Comparison of ENCODE assay signal across 29 cellular contexts in genomic region chr13:71808708-71809107, GRCh38.
"Had no signal": no experiment of that assay in that cellular context is flagged by ENCODE, and none has a peak within 500 bp of the region (broad histone marks: within the 10 kb centered on the region; RNA-seq: fewer than 3 reads in every experiment).

No MANE protein-coding gene starts in this region.

- H3K36me3 ChIP-seq: ascending aorta, brain microvascular endothelial cell, breast epithelium had no signal

- FAIRE-seq: colon, TTC549 had no signal

- DNase-seq: activated B cell treated with CpG ODN at 0.5 μM for 24 hours; activated CD4-positive, alpha-beta memory T cell treated with anti-CD3 and anti-CD28 coated beads for 36 hours; activated CD4-positive, alpha-beta T cell treated with anti-CD3 and anti-CD28 coated beads for 4 hours; activated CD4-positive, alpha-beta T cell treated with anti-CD3 and anti-CD28 coated beads, Interleukin-2, amount 10 ng/mL, durations not matched to agents 24 days and 14 days; activated CD4-positive, alpha-beta T cell treated with anti-CD3 and anti-CD28 coated beads, Interleukin-2, amount 50 U/mL, for 1 hour; activated CD4-positive, alpha-beta T cell treated with anti-CD3 and anti-CD28 coated beads, Interleukin-2, amount 50 U/mL, for 4 hours; activated CD4-positive, CD25-positive, alpha-beta regulatory T cell treated with anti-CD3 and anti-CD28 coated beads, Interleukin-2, amount 50 U/mL, for 72 hours; activated CD8-positive, alpha-beta memory T cell treated with anti-CD3 and anti-CD28 coated beads, Interleukin-2, amount 50 U/mL, for 48 hours; activated CD8-positive, alpha-beta T cell treated with anti-CD3 and anti-CD28 coated beads for 36 hours; activated effector memory CD4-positive, alpha-beta T cell treated with Interleukin-2 at 50 U/mL for 16 hours; activated gamma-delta T cell; activated naive CD4-positive, alpha-beta T cell treated with anti-CD3 and anti-CD28 coated beads, Interleukin-2, amount 10 ng/mL, durations not matched to agents 7 days and 5 days; activated naive CD4-positive, alpha-beta T cell treated with Interleukin-2 at 50 U/mL for 16 hours; activated naive CD8-positive, alpha-beta T cell treated with anti-CD3 and anti-CD28 coated beads, Interleukin-2, amount 10 ng/mL, durations not matched to agents 7 days and 5 days; activated naive CD8-positive, alpha-beta T cell treated with anti-CD3 and anti-CD28 coated beads, Interleukin-2, amount 50 U/mL, for 24 hours; activated T-cell treated with anti-CD3 and anti-CD28 coated beads, Interleukin-2, amount 50 U/mL, for 24 hours; activated T-cell treated with anti-CD3 and anti-CD28 coated beads, Interleukin-2, amount 50 U/mL, for 48 hours; amygdala; anterior cingulate cortex; body of pancreas; brain microvascular endothelial cell; central memory CD4-positive, alpha-beta T cell; T-helper 2 cell; T-helper 9 cell had no signal

- H3K9me3 ChIP-seq: ascending aorta, body of pancreas, breast epithelium had no signal

- ATAC-seq: activated CD8-positive, alpha-beta T cell treated with anti-CD3 and anti-CD28 coated beads for 36 hours; activated naive CD8-positive, alpha-beta T cell treated with anti-CD3 and anti-CD28 coated beads, Interleukin-2, amount 50 U/mL, for 24 hours; body of pancreas had no signal

- H3K27me3 ChIP-seq: ascending aorta, body of pancreas, brain microvascular endothelial cell, breast epithelium had no signal

- H3K4me1 ChIP-seq: ascending aorta, body of pancreas, breast epithelium had no signal

- H3K4me3 ChIP-seq: ascending aorta, body of pancreas, breast epithelium had no signal

- H3K27ac ChIP-seq: ascending aorta, body of pancreas, brain microvascular endothelial cell, breast epithelium, VCaP had no signal
